In genomic region chr9:134056483-134057310, GRCh38 we compare ENCODE assay signal across 12 cellular contexts. TPM values are rescaled to one million over a fixed set of nuclear protein-coding genes. Genes with fewer than 3 reads are reported as not detected.
DNase-seq lines count a peak whose midpoint lies in the region; ATAC-seq and TF ChIP-seq lines count a peak whose summit lies in the region.
"Had no signal": no experiment of that assay in that cellular context is flagged by ENCODE, and none has a peak within 500 bp of the region (broad histone marks: within the 10 kb centered on the region; RNA-seq: fewer than 3 reads in every experiment).

No MANE protein-coding gene starts in this region.

- H3K36me3 ChIP-seq in GM23338 (ENCODE audit: insufficient read depth) (peaks cover 10% of the 10 kb centered on the region; the same call in 1 of the 2 replicates), iPS-15b (ENCODE audit: control insufficient read depth, insufficient read depth, low read length) (peaks cover 28% of the 10 kb centered on the region), sigmoid colon (peaks cover 7 to 20% (median 13%) of the 10 kb centered on the region in 4 donors)
- H3K36me3 ChIP-seq: uterus had no signal

- H3K27me3 ChIP-seq in GM23338 (ENCODE audit: insufficient read depth): no peaks in the 10 kb centered on the region
- no peaks in the 10 kb centered on the region for H3K27me3 ChIP-seq in iPS-15b (ENCODE audit: control insufficient read depth, insufficient read depth, low read length)
- no peaks in the 10 kb centered on the region for H3K27me3 ChIP-seq in sigmoid colon
- H3K27me3 ChIP-seq: uterus had no signal

- DNase-seq in GM23338 (ENCODE audit: low spot score) (no peak), sigmoid colon (peak; percentile 68), epidermal melanocyte (ENCODE audit: insufficient read length, low spot score) (no peak), GF-D8 (lab: John Stamatoyannopoulos, UW) (no peak)
- DNase-seq: activated CD8-positive, alpha-beta T cell treated with anti-CD3 and anti-CD28 coated beads, Interleukin-2, amount 10 ng/mL, durations not matched to agents 7 days and 5 days; NCI-H1694 had no signal

- no peak for TF ChIP-seq EP300 in sigmoid colon (IDR thresholded peaks at IDR 0.05)

- H2AFZ ChIP-seq in GM23338: no peak overlapping the region

- TF ChIP-seq POLR2A in sigmoid colon (IDR thresholded peaks at IDR 0.05): no peak

- peaks cover 26% of the 10 kb centered on the region for H3K4me1 Mint-ChIP-seq in GM23338

- ATAC-seq in GM23338 (no peak), GM21447 (IDR thresholded peaks at IDR 0.05; ENCODE audit: unreplicated experiment) (no peak), HG02610 (IDR thresholded peaks at IDR 0.05; ENCODE audit: unreplicated experiment) (no peak)
- ATAC-seq: activated CD8-positive, alpha-beta T cell treated with anti-CD3 and anti-CD28 coated beads, Interleukin-2, amount 10 ng/mL, durations not matched to agents 7 days and 5 days; T-helper 17 cell had no signal

- H3K27ac Mint-ChIP-seq in GM23338: peak overlapping the region; percentile 83
- H3K27ac Mint-ChIP-seq: activated CD8-positive, alpha-beta T cell treated with anti-CD3 and anti-CD28 coated beads, Interleukin-2, amount 10 ng/mL, durations not matched to agents 7 days and 5 days; T-helper 17 cell had no signal

- peaks cover 15% of the 10 kb centered on the region for H3K27me3 Mint-ChIP-seq in GM23338 (ENCODE audit: insufficient read depth, low read depth, poor library complexity)
- H3K27me3 Mint-ChIP-seq: T-helper 17 cell had no signal

- peaks cover 83% of the 10 kb centered on the region for H3K79me2 ChIP-seq in GM23338 (replicated peaks; ENCODE audit: insufficient read depth)

- H3K9me3 ChIP-seq in iPS-15b (ENCODE audit: control insufficient read depth, insufficient read depth, low read length) (no peaks in the 10 kb centered on the region), sigmoid colon (no peaks in the 10 kb centered on the region)
- H3K9me3 ChIP-seq: uterus had no signal

- H3K4me3 ChIP-seq in GM23338 (no peak overlapping the region), iPS-15b (ENCODE audit: low read depth, low read length) (no peak overlapping the region), sigmoid colon (no peak overlapping the region)

- H3K4me3 Mint-ChIP-seq in GM23338: no peak overlapping the region; the same call in 2 of the 3 replicates
- H3K4me3 Mint-ChIP-seq: activated CD8-positive, alpha-beta T cell treated with anti-CD3 and anti-CD28 coated beads, Interleukin-2, amount 10 ng/mL, durations not matched to agents 7 days and 5 days; T-helper 17 cell had no signal

- intact Hi-C loops in sigmoid colon (cut with DNase I): no loop called here

- H3K4me1 ChIP-seq in GM23338 (ENCODE audit: insufficient read depth) (no peaks in the 10 kb centered on the region; the same call in 1 of the 2 replicates), iPS-15b (ENCODE audit: control insufficient read depth, insufficient read depth, low read length) (no peaks in the 10 kb centered on the region), sigmoid colon (peaks cover 0 to 71% (median 68%) of the 10 kb centered on the region in 4 donors)

- TF ChIP-seq CTCF in GM23338 (conservative IDR thresholded peaks at IDR 0.05; ENCODE audit: low read depth in 2 of 2): no peak
- TF ChIP-seq CTCF in sigmoid colon (IDR thresholded peaks at IDR 0.05): no peak

- H3K9me3 Mint-ChIP-seq in GM23338: no peaks in the 10 kb centered on the region

- 50 to 84% methylated on average over 24 of the region's 24 CpGs for WGBS in sigmoid colon, 2 donors

- peak overlapping the region; percentile 37 for H3K9ac ChIP-seq in iPS-15b (ENCODE audit: low read depth, low read length)

- peaks cover 21% of the 10 kb centered on the region for H4K20me1 ChIP-seq in GM23338 (replicated peaks; ENCODE audit: insufficient read depth)

- no peaks in the 10 kb centered on the region for H3F3A ChIP-seq in GM23338 (replicated peaks; ENCODE audit: low read depth)

- no peaks in the 10 kb centered on the region for H3K9me2 ChIP-seq in GM23338 (ENCODE audit: insufficient read depth)

- no peak overlapping the region for H3K27ac ChIP-seq in GM23338 (ENCODE audit: low read depth)
- peak overlapping the region; percentile 67 for H3K27ac ChIP-seq in angular gyrus (ENCODE audit: low read depth, low read length)
- H3K27ac ChIP-seq in sigmoid colon: peak overlapping the region; percentile 46 to 63 (median 60)

- peaks cover 13% of the 10 kb centered on the region for H3K36me3 Mint-ChIP-seq in GM23338 (ENCODE audit: low read depth)

- no peak overlapping the region for H3K4me2 ChIP-seq in GM23338

TF ChIP-seq in GM23338, 12 proteins besides CTCF, POLR2A, EP300 and RAD21 (continues in another document):
- TF ChIP-seq EZH2phosphoT487 (IDR thresholded peaks at IDR 0.05; ENCODE audit: unreplicated experiment) (no peak), JUNB (IDR thresholded peaks at IDR 0.05; ENCODE audit: unreplicated experiment) (no peak), ZNF114 (CRISPR knock-in tag; IDR thresholded peaks at IDR 0.05) (no peak), ZNF331 (CRISPR knock-in tag; IDR thresholded peaks at IDR 0.05; ENCODE audit: low read depth) (no peak), POLR2AphosphoS5 (IDR thresholded peaks at IDR 0.05; ENCODE audit: low read depth) (no peak), NANOG (IDR thresholded peaks at IDR 0.05; ENCODE audit: borderline replicate concordance) (no peak), STAT1 (IDR thresholded peaks at IDR 0.05; ENCODE audit: unreplicated experiment) (no peak), ETS1 (IDR thresholded peaks at IDR 0.05) (no peak), CREB1 (CRISPR knock-in tag; IDR thresholded peaks at IDR 0.05; ENCODE audit: low read depth) (no peak), REST (IDR thresholded peaks at IDR 0.05; ENCODE audit: unreplicated experiment) (no peak), EZH2 (IDR thresholded peaks at IDR 0.05; ENCODE audit: low read depth, unreplicated experiment) (no peak)

RNA-seq across cellular contexts. Expression of gene BRD3, which starts 11.1 kb away (rescaled TPM):
- 40.7 and 46.0 TPM in 2 replicates for total RNA-seq in GM23338 (2014; rRNA removed; shearing (Covaris generic))
- 87.1 and 88.0 TPM in 2 replicates for polyA plus RNA-seq in GM23338 (2016; fragmentation: Nextera tagmentation; extraction: Ambion mirVana)
- total RNA-seq in sigmoid colon: 10 to 100 TPM; 21.8 to 34.5 (median 25.7) TPM
- 10 to 100 TPM in 1 of 3 donors, 1 to 10 TPM in 2; 4.4 to 14.9 (median 5.4) TPM for polyA plus RNA-seq in sigmoid colon

RNA-seq across cellular contexts. Expression of gene BRD3OS, which starts 31.4 kb away (rescaled TPM):
- 12.8 and 16.0 TPM in 2 replicates for total RNA-seq in GM23338 (2014; rRNA removed; shearing (Covaris generic))
- polyA plus RNA-seq in GM23338 (2016; fragmentation: Nextera tagmentation; extraction: Ambion mirVana) (9.2 and 10.9 TPM in 2 replicates), sigmoid colon (1 to 10 TPM; 3.9 to 7.8 (median 4.2) TPM)
- 10 to 100 TPM; 11.7 to 19.4 (median 12.7) TPM for total RNA-seq in sigmoid colon
